Comparison of ENCODE assay signal across 1 cellular context in genomic region chr6:33357160-33357871, GRCh38. TPM values are rescaled to one million over a fixed set of nuclear protein-coding genes. Genes with fewer than 3 reads are reported as not detected.
"Had no signal": no experiment of that assay in that cellular context is flagged by ENCODE, and none has a peak within 500 bp of the region (broad histone marks: within the 10 kb centered on the region; RNA-seq: fewer than 3 reads in every experiment).

No MANE protein-coding gene starts in this region.

RNA-seq across cellular contexts. Expression of gene KIFC1, which starts 34.3 kb away (rescaled TPM):
- total RNA-seq: ascending aorta had no signal
